In the genomic region with DNA sequence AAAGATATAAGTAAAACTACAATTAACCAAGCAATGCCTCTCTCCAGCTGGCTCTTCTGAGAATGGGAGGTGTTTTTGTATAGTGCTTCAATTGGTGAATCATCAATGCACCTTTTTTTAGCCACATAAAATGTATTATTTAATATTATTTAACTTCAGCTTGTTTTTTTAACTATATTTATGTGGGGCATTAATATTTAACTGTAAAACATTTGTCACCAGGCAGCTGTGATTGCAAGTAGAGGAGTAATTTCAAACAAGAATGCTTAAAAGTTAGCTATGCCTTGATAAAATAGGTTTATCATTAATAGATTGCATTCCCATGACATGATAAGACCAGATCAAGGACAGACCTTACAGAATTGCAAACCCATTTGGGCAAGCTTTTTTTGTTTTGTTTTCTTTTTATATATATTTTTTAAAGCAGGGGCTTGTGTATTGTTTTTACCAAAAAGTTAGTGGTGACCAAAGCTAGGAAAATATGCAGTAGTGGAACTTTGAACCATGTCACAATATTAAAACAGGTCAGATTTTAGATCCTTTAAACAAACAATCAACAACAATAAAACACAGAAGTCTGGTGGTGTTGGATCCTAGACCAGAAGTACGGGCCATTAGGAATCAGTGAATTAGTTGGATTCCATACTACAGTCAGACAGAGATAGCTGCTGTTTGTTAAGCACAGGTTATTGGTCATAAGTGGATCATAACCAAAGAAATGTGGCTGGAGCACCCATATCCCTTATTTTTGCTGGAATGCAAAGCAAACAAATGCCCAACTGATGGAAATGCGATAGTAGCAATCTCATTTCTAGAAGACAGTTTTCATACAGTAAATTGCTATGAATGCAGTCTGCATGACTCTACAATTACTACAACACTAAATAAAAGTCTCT, we compare ENCODE assay signal across 1 cellular context.
TF ChIP-seq lines count a peak whose summit lies in the region.

No MANE protein-coding gene starts in this region.

TF ChIP-seq in A549, 52 proteins besides CTCF, POLR2A, EP300 and RAD21 (continued from another document):
- TF ChIP-seq, protein P1, sequence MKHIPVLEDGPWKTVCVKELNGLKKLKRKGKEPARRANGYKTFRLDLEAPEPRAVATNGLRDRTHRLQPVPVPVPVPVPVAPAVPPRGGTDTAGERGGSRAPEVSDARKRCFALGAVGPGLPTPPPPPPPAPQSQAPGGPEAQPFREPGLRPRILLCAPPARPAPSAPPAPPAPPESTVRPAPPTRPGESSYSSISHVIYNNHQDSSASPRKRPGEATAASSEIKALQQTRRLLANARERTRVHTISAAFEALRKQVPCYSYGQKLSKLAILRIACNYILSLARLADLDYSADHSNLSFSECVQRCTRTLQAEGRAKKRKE (CRISPR knock-in tag; IDR thresholded peaks at IDR 0.05; ENCODE audit: low read depth), result no peak
- no peak for TF ChIP-seq RCOR1 (IDR thresholded peaks at IDR 0.05; ENCODE audit: low read depth, low read length)
- no peak for TF ChIP-seq RNF2 (IDR thresholded peaks at IDR 0.05; ENCODE audit: borderline replicate concordance, low read depth)
- TF ChIP-seq, protein P2, sequence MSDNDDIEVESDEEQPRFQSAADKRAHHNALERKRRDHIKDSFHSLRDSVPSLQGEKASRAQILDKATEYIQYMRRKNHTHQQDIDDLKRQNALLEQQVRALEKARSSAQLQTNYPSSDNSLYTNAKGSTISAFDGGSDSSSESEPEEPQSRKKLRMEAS (IDR thresholded peaks at IDR 0.05), result 0 out of 2 replicates have a peak, but pooled peaks have one; percentile 20
- no peak for TF ChIP-seq FOXS1 (CRISPR knock-in tag; IDR thresholded peaks at IDR 0.05)
- peak; percentile 76 for TF ChIP-seq JUNB (IDR thresholded peaks at IDR 0.05)
- no peak for TF ChIP-seq EHF (CRISPR knock-in tag; IDR thresholded peaks at IDR 0.05)
- TF ChIP-seq KDM1A (IDR thresholded peaks at IDR 0.05; ENCODE audit: low read depth), result no peak
